Comparison of ENCODE assay signal across 38 cellular contexts in genomic region chrX:29187264-29187663, GRCh38.
"Had no signal": no experiment of that assay in that cellular context is flagged by ENCODE, and none has a peak within 500 bp of the region (broad histone marks: within the 10 kb centered on the region; RNA-seq: fewer than 3 reads in every experiment).

No MANE protein-coding gene starts in this region.

- H3K4me1 ChIP-seq: adrenal gland, ascending aorta, body of pancreas had no signal

- H3K27me3 Mint-ChIP-seq: activated naive CD4-positive, alpha-beta T cell treated with anti-CD3 and anti-CD28 coated beads, Interleukin-2, amount 10 ng/mL, durations not matched to agents 7 days and 5 days; activated naive CD4-positive, alpha-beta T cell treated with anti-CD3 and anti-CD28 coated beads, Interleukin-2, amount 50 U/mL, for 24 hours; activated naive CD8-positive, alpha-beta T cell; activated naive CD8-positive, alpha-beta T cell treated with anti-CD3 and anti-CD28 coated beads for 36 hours; activated naive CD8-positive, alpha-beta T cell treated with anti-CD3 and anti-CD28 coated beads, Interleukin-2, amount 10 ng/mL, durations not matched to agents 7 days and 5 days; activated naive CD8-positive, alpha-beta T cell treated with anti-CD3 and anti-CD28 coated beads, Interleukin-2, amount 50 U/mL, for 24 hours; activated T-helper 17 cell treated with anti-CD3 and anti-CD28 coated beads, Interleukin-2, amount 50 U/mL, for 72 hours; brain; central memory CD8-positive, alpha-beta T cell had no signal

- H3K27ac ChIP-seq: adrenal gland, ascending aorta, body of pancreas, brain microvascular endothelial cell, cardiac muscle cell had no signal

- H3K9me3 ChIP-seq: adrenal gland, ascending aorta, body of pancreas had no signal

- H3K27me3 ChIP-seq: adrenal gland, ascending aorta, body of pancreas, brain microvascular endothelial cell, cardiac muscle cell had no signal

- DNase-seq: activated effector memory CD4-positive, alpha-beta T cell treated with anti-CD3 and anti-CD28 coated beads, Interleukin-2, amount 50 U/mL, for 16 hours; activated effector memory CD4-positive, alpha-beta T cell treated with Interleukin-2 at 50 U/mL for 16 hours; activated gamma-delta T cell; activated gamma-delta T cell treated with Interleukin-2 at 50 U/mL for 16 hours; activated naive CD4-positive, alpha-beta T cell; activated naive CD4-positive, alpha-beta T cell treated with anti-CD3 and anti-CD28 coated beads for 36 hours; activated naive CD4-positive, alpha-beta T cell treated with anti-CD3 and anti-CD28 coated beads, Interleukin-2, amount 10 ng/mL, durations not matched to agents 7 days and 5 days; activated naive CD4-positive, alpha-beta T cell treated with anti-CD3 and anti-CD28 coated beads, Interleukin-2, amount 50 U/mL, for 16 hours; activated naive CD8-positive, alpha-beta T cell treated with anti-CD3 and anti-CD28 coated beads for 36 hours; activated naive CD8-positive, alpha-beta T cell treated with anti-CD3 and anti-CD28 coated beads, Interleukin-2, amount 10 ng/mL, durations not matched to agents 7 days and 5 days; activated naive CD8-positive, alpha-beta T cell treated with anti-CD3 and anti-CD28 coated beads, Interleukin-2, amount 50 U/mL, for 24 hours; activated T-cell treated with anti-CD3 and anti-CD28 coated beads for 4 hours; activated T-cell treated with anti-CD3 and anti-CD28 coated beads, Interleukin-2, amount 50 U/mL, for 1 hour; activated T-cell treated with anti-CD3 and anti-CD28 coated beads, Interleukin-2, amount 50 U/mL, for 24 hours; activated T-cell treated with anti-CD3 and anti-CD28 coated beads, Interleukin-2, amount 50 U/mL, for 4 hours; activated T-cell treated with anti-CD3 and anti-CD28 coated beads, Interleukin-2, amount 50 U/mL, for 48 hours; activated T-cell treated with anti-CD3 and anti-CD28 coated beads, Interleukin-2, amount 50 U/mL, for 72 hours; adrenal gland; amniotic stem cell; amygdala; anterior cingulate cortex; aorta; body of pancreas; brain microvascular endothelial cell; caudate nucleus; central memory CD4-positive, alpha-beta T cell; cerebellar nuclear complex had no signal

- H3K4me1 Mint-ChIP-seq: activated naive CD4-positive, alpha-beta T cell treated with anti-CD3 and anti-CD28 coated beads, Interleukin-2, amount 10 ng/mL, durations not matched to agents 7 days and 5 days; activated naive CD4-positive, alpha-beta T cell treated with anti-CD3 and anti-CD28 coated beads, Interleukin-2, amount 50 U/mL, for 24 hours; activated naive CD8-positive, alpha-beta T cell treated with anti-CD3 and anti-CD28 coated beads for 36 hours; activated naive CD8-positive, alpha-beta T cell treated with anti-CD3 and anti-CD28 coated beads, Interleukin-2, amount 10 ng/mL, durations not matched to agents 7 days and 5 days; activated naive CD8-positive, alpha-beta T cell treated with anti-CD3 and anti-CD28 coated beads, Interleukin-2, amount 50 U/mL, for 24 hours; activated T-helper 17 cell treated with anti-CD3 and anti-CD28 coated beads, Interleukin-2, amount 50 U/mL, for 72 hours; central memory CD8-positive, alpha-beta T cell had no signal

- H3K4me3 Mint-ChIP-seq: activated naive CD4-positive, alpha-beta T cell treated with anti-CD3 and anti-CD28 coated beads for 36 hours; activated naive CD4-positive, alpha-beta T cell treated with anti-CD3 and anti-CD28 coated beads, Interleukin-2, amount 10 ng/mL, durations not matched to agents 7 days and 5 days; activated naive CD4-positive, alpha-beta T cell treated with anti-CD3 and anti-CD28 coated beads, Interleukin-2, amount 50 U/mL, for 24 hours; activated naive CD8-positive, alpha-beta T cell; activated naive CD8-positive, alpha-beta T cell treated with anti-CD3 and anti-CD28 coated beads for 36 hours; activated naive CD8-positive, alpha-beta T cell treated with anti-CD3 and anti-CD28 coated beads, Interleukin-2, amount 10 ng/mL, durations not matched to agents 7 days and 5 days; activated naive CD8-positive, alpha-beta T cell treated with anti-CD3 and anti-CD28 coated beads, Interleukin-2, amount 50 U/mL, for 24 hours; activated T-cell treated with anti-CD3 and anti-CD28 coated beads, Interleukin-2, amount 50 U/mL, for 24 hours; activated T-cell treated with anti-CD3 and anti-CD28 coated beads, Interleukin-2, amount 50 U/mL, for 4 hours; activated T-cell treated with anti-CD3 and anti-CD28 coated beads, Interleukin-2, amount 50 U/mL, for 72 hours; activated T-helper 1 cell treated with anti-CD3 and anti-CD28 coated beads, Interleukin-12 subunit alpha, Interleukin-12 subunit beta, Interleukin-2, Interleukin-4 antibody, amounts not matched to agents 30 ng/mL and 10 ng/mL and 1 ng/mL, durations not matched to agents 14 hours and 24 hours and 36 hours; activated T-helper 17 cell treated with anti-CD3 and anti-CD28 coated beads, Interleukin-2, amount 50 U/mL, for 72 hours; brain; central memory CD8-positive, alpha-beta T cell had no signal

- H3K36me3 ChIP-seq: adrenal gland, ascending aorta, brain microvascular endothelial cell, cardiac muscle cell had no signal

- H3K4me3 ChIP-seq: adrenal gland, ascending aorta, body of pancreas, cardiac muscle cell had no signal

- H3K9me3 Mint-ChIP-seq: activated naive CD4-positive, alpha-beta T cell treated with anti-CD3 and anti-CD28 coated beads for 36 hours; activated naive CD4-positive, alpha-beta T cell treated with anti-CD3 and anti-CD28 coated beads, Interleukin-2, amount 50 U/mL, for 24 hours; activated naive CD4-positive, alpha-beta T cell treated with anti-CD3 and anti-CD28 coated beads, Interleukin-2, amount 50 U/mL, for 72 hours; activated naive CD8-positive, alpha-beta T cell treated with anti-CD3 and anti-CD28 coated beads for 36 hours; activated naive CD8-positive, alpha-beta T cell treated with anti-CD3 and anti-CD28 coated beads, Interleukin-2, amount 10 ng/mL, durations not matched to agents 7 days and 5 days; activated T-cell treated with anti-CD3 and anti-CD28 coated beads, Interleukin-2, amount 50 U/mL, for 24 hours; activated T-cell treated with anti-CD3 and anti-CD28 coated beads, Interleukin-2, amount 50 U/mL, for 4 hours; activated T-helper 1 cell treated with anti-CD3 and anti-CD28 coated beads, Interleukin-12 subunit alpha, Interleukin-12 subunit beta, Interleukin-2, Interleukin-4 antibody, amounts not matched to agents 30 ng/mL and 10 ng/mL and 1 ng/mL, durations not matched to agents 14 hours and 24 hours and 36 hours; brain; central memory CD8-positive, alpha-beta T cell had no signal

- FAIRE-seq: bronchial epithelial cell had no signal

- H3K27ac Mint-ChIP-seq: activated naive CD4-positive, alpha-beta T cell treated with anti-CD3 and anti-CD28 coated beads for 36 hours; activated naive CD4-positive, alpha-beta T cell treated with anti-CD3 and anti-CD28 coated beads, Interleukin-2, amount 10 ng/mL, durations not matched to agents 7 days and 5 days; activated naive CD4-positive, alpha-beta T cell treated with anti-CD3 and anti-CD28 coated beads, Interleukin-2, amount 50 U/mL, for 24 hours; activated naive CD4-positive, alpha-beta T cell treated with anti-CD3 and anti-CD28 coated beads, Interleukin-2, amount 50 U/mL, for 72 hours; activated naive CD8-positive, alpha-beta T cell; activated naive CD8-positive, alpha-beta T cell treated with anti-CD3 and anti-CD28 coated beads for 36 hours; activated naive CD8-positive, alpha-beta T cell treated with anti-CD3 and anti-CD28 coated beads, Interleukin-2, amount 10 ng/mL, durations not matched to agents 7 days and 5 days; activated naive CD8-positive, alpha-beta T cell treated with anti-CD3 and anti-CD28 coated beads, Interleukin-2, amount 50 U/mL, for 24 hours; activated T-cell treated with anti-CD3 and anti-CD28 coated beads, Interleukin-2, amount 50 U/mL, for 24 hours; activated T-cell treated with anti-CD3 and anti-CD28 coated beads, Interleukin-2, amount 50 U/mL, for 72 hours; activated T-helper 1 cell treated with anti-CD3 and anti-CD28 coated beads, Interleukin-12 subunit alpha, Interleukin-12 subunit beta, Interleukin-2, Interleukin-4 antibody, amounts not matched to agents 30 ng/mL and 10 ng/mL and 1 ng/mL, durations not matched to agents 14 hours and 24 hours and 36 hours; activated T-helper 17 cell treated with anti-CD3 and anti-CD28 coated beads, Interleukin-2, amount 50 U/mL, for 72 hours; activated T-helper 2 cell treated with anti-CD3 and anti-CD28 coated beads, Interferon-gamma antibody, Interleukin-2, Interleukin-4, amounts not matched to agents 10 μg/mL and 5 μg/mL and 100 μg/mL, durations not matched to agents 14 hours and 24 hours and 36 hours had no signal

- ATAC-seq: activated naive CD4-positive, alpha-beta T cell treated with anti-CD3 and anti-CD28 coated beads, Interleukin-2, amount 50 U/mL, for 72 hours; activated naive CD8-positive, alpha-beta T cell treated with anti-CD3 and anti-CD28 coated beads, Interleukin-2, amount 50 U/mL, for 24 hours; activated T-cell treated with anti-CD3 and anti-CD28 coated beads, Interleukin-2, amount 50 U/mL, for 4 hours; activated T-cell treated with anti-CD3 and anti-CD28 coated beads, Interleukin-2, amount 50 U/mL, for 72 hours; activated T-helper 17 cell treated with anti-CD3 and anti-CD28 coated beads, Interleukin-2, amount 50 U/mL, for 72 hours; body of pancreas had no signal

- H3K36me3 Mint-ChIP-seq: activated naive CD4-positive, alpha-beta T cell treated with anti-CD3 and anti-CD28 coated beads, Interleukin-2, amount 10 ng/mL, durations not matched to agents 7 days and 5 days; activated naive CD4-positive, alpha-beta T cell treated with anti-CD3 and anti-CD28 coated beads, Interleukin-2, amount 50 U/mL, for 24 hours; activated naive CD4-positive, alpha-beta T cell treated with anti-CD3 and anti-CD28 coated beads, Interleukin-2, amount 50 U/mL, for 72 hours; activated naive CD8-positive, alpha-beta T cell; activated naive CD8-positive, alpha-beta T cell treated with anti-CD3 and anti-CD28 coated beads for 36 hours; activated naive CD8-positive, alpha-beta T cell treated with anti-CD3 and anti-CD28 coated beads, Interleukin-2, amount 10 ng/mL, durations not matched to agents 7 days and 5 days; brain had no signal
